Comparison of ENCODE assay signal across 10 cellular contexts in genomic region chr6:25312703-25313102, GRCh38. TPM values are rescaled to one million over a fixed set of nuclear protein-coding genes. Genes with fewer than 3 reads are reported as not detected.
DNase-seq lines count a peak whose midpoint lies in the region; TF ChIP-seq lines count a peak whose summit lies in the region.
"Had no signal": no experiment of that assay in that cellular context is flagged by ENCODE, and none has a peak within 500 bp of the region (broad histone marks: within the 10 kb centered on the region; RNA-seq: fewer than 3 reads in every experiment).

No MANE protein-coding gene starts in this region.

- no peak for TF ChIP-seq POLR2A in ovary (IDR thresholded peaks at IDR 0.05)

- H3K4me1 ChIP-seq in ovary (ENCODE audit: insufficient read depth): peaks cover 11% of the 10 kb centered on the region

- H3K4me3 ChIP-seq in skeletal muscle cell (ENCODE audit: low read depth, low read length) (no peak overlapping the region), ovary (no peak overlapping the region)

- intact Hi-C loops in ovary (cut with DNase I): no loop called here

- DNase-seq in GM04504 (ENCODE audit: low read depth) (peak; percentile 35), RPMI8226 (peak; percentile 15), fibroblast of peridontal ligament (ENCODE audit: extremely low read depth) (peak; percentile 80), skeletal muscle cell (ENCODE audit: low read depth) (peak; percentile 25), T-helper 1 cell (no peak), ovary (no peak), NCI-H510A (lab: John Stamatoyannopoulos, UW) (no peak), KG1 (lab: John Stamatoyannopoulos, UW) (no peak)
- DNase-seq: activated gamma-delta T cell, left cardiac atrium had no signal

- 0 to 3% (median 0%) methylated on average over 2 of the region's 2 CpGs for WGBS in ovary, 3 donors

- no peak for TF ChIP-seq EP300 in ovary (IDR thresholded peaks at IDR 0.05)

- H3K27me3 ChIP-seq in ovary: no peaks in the 10 kb centered on the region

- peak overlapping the region in 1 of 2 donors; percentile 41 for H3K27ac ChIP-seq in ovary

- TF ChIP-seq CTCF in ovary (IDR thresholded peaks at IDR 0.05): no peak

- no peaks in the 10 kb centered on the region for H3K36me3 ChIP-seq in ovary

- no peaks in the 10 kb centered on the region for H3K9me3 ChIP-seq in ovary

RNA-seq across cellular contexts. Expression of gene CARMIL1, which starts 33.5 kb away (rescaled TPM):
- total RNA-seq in ovary: 10 to 100 TPM; 11.1 to 25.6 (median 18.4) TPM
- 10 to 100 TPM in 1 of 2 donors, 1 to 10 TPM in 1; 6.4 to 13.3 TPM for polyA plus RNA-seq in ovary

Comparison
In these comparisons a context has a peak if more than half of its experiments do, and no peak if none do; other contexts are left out.
1. DNase-seq: peak in GM04504 (single experiment), RPMI8226 (single experiment), fibroblast of peridontal ligament (single experiment) and skeletal muscle cell (single experiment); none in T-helper 1 cell (0 of 5), ovary (0 of 5), NCI-H510A (single experiment) and KG1 (single experiment).